18 cellular contexts compared by ENCODE assay signal in genomic region chr13:67740871-67741475, GRCh38.
"Had no signal": no experiment of that assay in that cellular context is flagged by ENCODE, and none has a peak within 500 bp of the region (broad histone marks: within the 10 kb centered on the region; RNA-seq: fewer than 3 reads in every experiment).

No MANE protein-coding gene starts in this region.

- DNase-seq: activated CD4-positive, alpha-beta memory T cell treated with anti-CD3 and anti-CD28 coated beads for 36 hours; activated CD8-positive, alpha-beta memory T cell treated with anti-CD3 and anti-CD28 coated beads, Interleukin-2, amount 10 ng/mL, durations not matched to agents 7 days and 5 days; activated naive CD4-positive, alpha-beta T cell treated with anti-CD3 and anti-CD28 coated beads, Interleukin-2, amount 10 ng/mL, durations not matched to agents 7 days and 5 days; activated T-cell treated with anti-CD3 and anti-CD28 coated beads, Interleukin-2, amount 50 U/mL, for 1 hour; caudate nucleus; islet precursor cell; left lung; mammary epithelial cell; naive thymus-derived CD8-positive, alpha-beta T cell; nucleus accumbens; posterior cingulate gyrus; stimulated activated CD4-positive, alpha-beta T cell treated with anti-CD3 and anti-CD28 coated beads, Interleukin-15, amount 100 ng/mL, for 24 hours; stimulated activated CD4-positive, alpha-beta T cell treated with anti-CD3 and anti-CD28 coated beads, Interleukin-4, amount 100 ng/mL, for 1 hour; stimulated activated naive B cell treated with anti-CD40 and anti-IgM and Interleukin-4, amounts not matched to agents 10 μg/mL and 1 μg/mL and 100 μg/mL, for 72 hours; thyroid gland had no signal

- H3K9me3 ChIP-seq: left lung, thyroid gland had no signal

- H3K36me3 ChIP-seq: left lung, thyroid gland had no signal

- H3K4me3 ChIP-seq: left lung, thyroid gland had no signal

- ATAC-seq: activated CD8-positive, alpha-beta memory T cell treated with anti-CD3 and anti-CD28 coated beads, Interleukin-2, amount 10 ng/mL, durations not matched to agents 7 days and 5 days; left lung; naive thymus-derived CD8-positive, alpha-beta T cell; stimulated activated naive B cell treated with anti-CD40 and anti-IgM and Interleukin-4, amounts not matched to agents 10 μg/mL and 1 μg/mL and 100 μg/mL, for 72 hours had no signal

- FAIRE-seq: colon, urothelium cell line had no signal

- H3K27ac ChIP-seq: left lung, thyroid gland, VCaP had no signal

- H3K4me1 ChIP-seq: left lung, thyroid gland had no signal

- H3K27me3 ChIP-seq: left lung, thyroid gland had no signal
